12 cellular contexts compared by ENCODE assay signal in the genomic region with DNA sequence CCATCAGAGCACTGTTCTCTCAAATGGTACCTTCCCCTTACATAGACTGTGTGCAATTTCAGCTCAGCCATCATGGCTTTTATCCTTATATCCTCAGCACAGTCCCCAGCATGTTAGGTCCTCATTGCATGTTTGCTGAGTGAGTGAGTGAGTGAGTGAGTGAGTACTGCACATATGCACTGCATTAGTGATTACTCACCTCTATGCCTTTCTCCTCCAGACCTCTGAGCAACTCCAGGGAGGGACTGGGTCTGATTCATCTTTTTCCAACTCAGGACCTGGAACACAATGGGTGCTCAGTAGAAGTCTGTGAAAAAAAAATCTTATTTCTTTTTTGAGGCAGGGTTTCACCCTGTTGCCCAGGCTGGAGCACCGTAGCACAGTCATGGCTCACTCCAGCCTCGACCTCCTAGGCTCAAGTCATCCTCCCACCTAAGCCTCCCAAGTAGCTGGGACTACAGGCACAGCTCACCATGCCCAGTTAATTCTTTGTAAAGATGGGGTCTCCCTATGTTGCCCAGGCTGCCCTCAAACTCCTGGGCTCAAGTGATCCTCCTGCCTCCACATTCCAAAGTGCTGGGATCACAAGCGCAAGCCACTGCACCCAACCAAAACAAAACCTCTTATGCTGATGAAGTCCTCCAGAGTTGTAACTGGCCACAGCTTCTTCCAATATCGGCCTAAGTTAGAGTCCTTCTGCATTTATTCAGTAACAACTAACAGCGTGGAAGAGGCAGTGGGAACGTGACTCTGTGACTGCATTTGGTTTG. TPM values are rescaled to one million over a fixed set of nuclear protein-coding genes. Genes with fewer than 3 reads are reported as not detected.
DNase-seq lines count a peak whose midpoint lies in the region; FAIRE-seq and TF ChIP-seq lines count a peak whose summit lies in the region.
"Had no signal": no experiment of that assay in that cellular context is flagged by ENCODE, and none has a peak within 500 bp of the region (broad histone marks: within the 10 kb centered on the region; RNA-seq: fewer than 3 reads in every experiment).

No MANE protein-coding gene starts in this region.

- intact Hi-C loops in PC-9 (cut with micrococcal nuclease; ENCODE audit: unreplicated experiment) (no loop called here), endothelial cell of umbilical vein (cut with micrococcal nuclease) (no loop called here), sigmoid colon (cut with DNase I) (no loop called here)

- H3K4me3 ChIP-seq in PC-9 (no peak overlapping the region), endothelial cell of umbilical vein (replicated peaks in 1 of 3; ENCODE audit: insufficient read depth in 1 of 3, low read depth in 1 of 3, low read length in 3 of 3) (no peak overlapping the region), sigmoid colon (no peak overlapping the region)
- H3K4me3 ChIP-seq: ovary had no signal

- peak overlapping the region; percentile 64 for H3K4me2 ChIP-seq in PC-9
- H3K4me2 ChIP-seq in endothelial cell of umbilical vein (ENCODE audit: insufficient read depth, low read length) = no peak overlapping the region

- no TSS peak for BruUV-seq in PC-9 (replicated peaks; lab: Mats Ljungman, UMichigan)
- BruUV-seq in endothelial cell of umbilical vein (replicated peaks; lab: Mats Ljungman, UMichigan) = no TSS peak

- no peak overlapping the region for H2AFZ ChIP-seq in PC-9
- H2AFZ ChIP-seq in endothelial cell of umbilical vein (ENCODE audit: low read depth, low read length) = no peak overlapping the region

- peak; percentile 89 for DNase-seq in GM03348 (ENCODE audit: low spot score)
- peak; percentile 42 to 90 for DNase-seq in PC-9
- peak; percentile 20 for DNase-seq in endothelial cell of umbilical vein (ENCODE audit: low read depth, low spot score)
- DNase-seq in renal cortical epithelial cell (ENCODE audit: low read depth) = peak; percentile 96
- DNase-seq in HuH-7.5 (ENCODE audit: low spot score) = no peak
- no peak for DNase-seq in GM13977 (ENCODE audit: low spot score)
- DNase-seq in sigmoid colon = no peak
- no peak for DNase-seq in NK-92 treated with Interleukin-12 subunit alpha and Interleukin-12 subunit beta, amount 100 ng/mL, for 24 hours (lab: John Stamatoyannopoulos, UW)
- DNase-seq: activated T-cell treated with anti-CD3 and anti-CD28 coated beads, Interleukin-2, amount 50 U/mL, for 4 hours; NCI-H524 treated with DMSO at 0.1 percent for 48 hours; ovary had no signal

- no peak for TF ChIP-seq EP300 in sigmoid colon (IDR thresholded peaks at IDR 0.05)

- H3K9me2 ChIP-seq in PC-9 (ENCODE audit: insufficient read depth) = no peaks in the 10 kb centered on the region

- no peaks in the 10 kb centered on the region for H3K36me3 ChIP-seq in PC-9 (ENCODE audit: low read depth)
- H3K36me3 ChIP-seq in endothelial cell of umbilical vein (ENCODE audit: control insufficient read depth in 2 of 2, extremely low read depth in 1 of 2, insufficient read depth in 2 of 2, low read length in 2 of 2) = no peaks in the 10 kb centered on the region
- H3K36me3 ChIP-seq in sigmoid colon = no peaks in the 10 kb centered on the region
- H3K36me3 ChIP-seq: ovary had no signal

- TF ChIP-seq POLR2A in endothelial cell of umbilical vein (IDR thresholded peaks at IDR 0.05; ENCODE audit: low read depth, low read length) (no peak), sigmoid colon (IDR thresholded peaks at IDR 0.05) (no peak)

- H3K27me3 ChIP-seq in PC-9 (ENCODE audit: insufficient read depth, low read depth) (no peaks in the 10 kb centered on the region), endothelial cell of umbilical vein (ENCODE audit: control insufficient read depth in 2 of 2, insufficient read depth in 2 of 2, low read length in 2 of 2) (peaks cover 2 to 5% of the 10 kb centered on the region in 2 experiments), sigmoid colon (no peaks in the 10 kb centered on the region)
- H3K27me3 ChIP-seq: ovary had no signal

- H3K79me2 ChIP-seq in PC-9 (ENCODE audit: low read depth) (no peaks in the 10 kb centered on the region), endothelial cell of umbilical vein (ENCODE audit: control insufficient read depth, insufficient read depth, low read length) (no peaks in the 10 kb centered on the region)

- WGBS in sigmoid colon, 2 donors = 87 to 91% methylated on average over 6 of the region's 6 CpGs

- H3K9me1 ChIP-seq in endothelial cell of umbilical vein (replicated peaks; ENCODE audit: control insufficient read depth, extremely low read depth, insufficient read depth, low read length) = no peaks in the 10 kb centered on the region

- CTCF ChIA-PET in PC-9 (lab: Charles Lee) (interaction anchor here (0.6 kb wide), 1 partner anchor 421 kb away, joined by 8 read pairs; no protein-coding TSS in a partner anchor), endothelial cell of umbilical vein (lab: Charles Lee) (interaction anchor here (1.5 kb wide), 1 partner anchor 10 kb away, joined by 6 read pairs; no protein-coding TSS in a partner anchor)

- FAIRE-seq in endothelial cell of umbilical vein (lab: Jason Lieb, UNC) = no peak

- H4K20me1 ChIP-seq in PC-9 (ENCODE audit: insufficient read depth) (no peaks in the 10 kb centered on the region), endothelial cell of umbilical vein (replicated peaks; ENCODE audit: control insufficient read depth, extremely low read depth, insufficient read depth, low read length) (no peaks in the 10 kb centered on the region)

- no peak overlapping the region for H3K9ac ChIP-seq in endothelial cell of umbilical vein (replicated peaks; ENCODE audit: extremely low read depth, insufficient read depth, low read length)

- H3K9me3 ChIP-seq in PC-9 (ENCODE audit: insufficient read depth, low read depth) (no peaks in the 10 kb centered on the region), endothelial cell of umbilical vein (replicated peaks; ENCODE audit: control insufficient read depth, insufficient read depth, low read length) (no peaks in the 10 kb centered on the region), sigmoid colon (no peaks in the 10 kb centered on the region)
- H3K9me3 ChIP-seq: ovary had no signal

- H3K27ac ChIP-seq in PC-9 = peak overlapping the region; percentile 85
- no peak overlapping the region for H3K27ac ChIP-seq in endothelial cell of umbilical vein (ENCODE audit: insufficient read depth, low read depth, low read length)
- H3K27ac ChIP-seq in sigmoid colon = no peak overlapping the region
- H3K27ac ChIP-seq: ovary had no signal

- POLR2A ChIA-PET in PC-9 (lab: Charles Lee; ENCODE audit: unreplicated experiment) = interaction anchor here (1.0 kb wide), 1 partner anchor 14 kb away, joined by 4 read pairs; no protein-coding TSS in a partner anchor
- POLR2A ChIA-PET in endothelial cell of umbilical vein (lab: Charles Lee) = no interaction called here

- TF ChIP-seq CTCF in PC-9 (conservative IDR thresholded peaks at IDR 0.05) (no peak), endothelial cell of umbilical vein (IDR thresholded peaks at IDR 0.05; ENCODE audit: extremely low read depth in 1 of 2, insufficient read depth in 1 of 2, low read depth in 1 of 2, low read length in 2 of 2) (no peak), GM13977 (IDR thresholded peaks at IDR 0.05; ENCODE audit: extremely low read depth, insufficient read depth, missing control alignments) (no peak), sigmoid colon (IDR thresholded peaks at IDR 0.05) (no peak)

- H3K4me1 ChIP-seq in PC-9 (replicated peaks; ENCODE audit: insufficient read depth) (peaks cover 54% of the 10 kb centered on the region), endothelial cell of umbilical vein (ENCODE audit: control insufficient read depth, extremely low read depth, insufficient read depth, low read length) (peaks cover 2% of the 10 kb centered on the region), sigmoid colon (peaks cover 0 to 8% (median 0%) of the 10 kb centered on the region in 4 donors)

- H3F3A ChIP-seq in PC-9 (ENCODE audit: insufficient read depth, low read depth) = peaks cover 21% of the 10 kb centered on the region

- in situ Hi-C loops in GM13977 (cut with MboI; ENCODE audit: low pct_unique_long_range_greater_than_20kb, low sequenced_read_pairs, unreplicated experiment) = no loop called here

- dilution Hi-C loops in endothelial cell of umbilical vein (cut with MboI; ENCODE audit: extremely low pct_ligation_motif_present, low sequenced_read_pairs) = no loop called here

RNA-seq across cellular contexts. Expression of gene RNU5D-1, which starts 23.7 kb away (rescaled TPM):
- total RNA-seq in PC-9 (2021) = not detected in 2 replicates
- not detected in 2 replicates for total RNA-seq in endothelial cell of umbilical vein
- polyA plus RNA-seq in endothelial cell of umbilical vein = not detected in 2 replicates
- polyA plus RNA-seq in endothelial cell of umbilical vein (2011; cell fraction: cytosol; rRNA removed) = not detected in 2 replicates
- under 0.01 TPM in 1 of 2 replicates, not detected in the other for polyA plus RNA-seq in endothelial cell of umbilical vein (2011; cell fraction: nucleus; rRNA removed)
- polyA plus RNA-seq in endothelial cell of umbilical vein (2012) = not detected in 2 replicates
- polyA minus RNA-seq in endothelial cell of umbilical vein = under 0.01 TPM in 2 replicates
- polyA minus RNA-seq in endothelial cell of umbilical vein (2011; cell fraction: cytosol; rRNA and poly(A)+ RNA removed) = 827 TPM
- under 0.01 TPM in 2 replicates for polyA minus RNA-seq in endothelial cell of umbilical vein (2011; cell fraction: nucleus; rRNA and poly(A)+ RNA removed)
- not detected in 2 replicates for total RNA-seq in renal cortical epithelial cell
- total RNA-seq in sigmoid colon = not detected
- polyA plus RNA-seq in sigmoid colon = not detected
- total RNA-seq: activated T-cell treated with anti-CD3 and anti-CD28 coated beads, Interleukin-2, amount 50 U/mL, for 4 hours; G401; ovary had no signal
- polyA plus RNA-seq: ovary had no signal

RNA-seq across cellular contexts. Expression of gene KIF2C, which starts 32.3 kb away (rescaled TPM):
- 103 and 119 TPM in 2 replicates for total RNA-seq in PC-9 (2021)
- total RNA-seq in endothelial cell of umbilical vein = 44.3 and 53.7 TPM in 2 replicates
- polyA plus RNA-seq in endothelial cell of umbilical vein = 20.7 and 27.1 TPM in 2 replicates
- 34.6 and 38.3 TPM in 2 replicates for polyA plus RNA-seq in endothelial cell of umbilical vein (2011; cell fraction: cytosol; rRNA removed)
- polyA plus RNA-seq in endothelial cell of umbilical vein (2011; cell fraction: nucleus; rRNA removed) = 62.1 and 84.1 TPM in 2 replicates
- 12.8 and 33.8 TPM in 2 replicates for polyA plus RNA-seq in endothelial cell of umbilical vein (2012)
- 29.5 and 34.5 TPM in 2 replicates for polyA minus RNA-seq in endothelial cell of umbilical vein
- polyA minus RNA-seq in endothelial cell of umbilical vein (2011; cell fraction: cytosol; rRNA and poly(A)+ RNA removed) = 54.4 TPM
- 13.9 and 23.8 TPM in 2 replicates for polyA minus RNA-seq in endothelial cell of umbilical vein (2011; cell fraction: nucleus; rRNA and poly(A)+ RNA removed)
- total RNA-seq in renal cortical epithelial cell = 0.94 and 15.5 TPM in 2 replicates
- total RNA-seq in sigmoid colon = 1 to 10 TPM in 2 of 4 donors, under 1 TPM in 2; 0.36 to 2.0 (median 1.2) TPM
- 10 to 100 TPM in 1 of 3 donors, 1 to 10 TPM in 1, under 1 TPM in 1; 0.60 to 16.2 (median 3.9) TPM for polyA plus RNA-seq in sigmoid colon

RNA-seq across cellular contexts. Expression of gene ARMH1, which starts 32.8 kb away (rescaled TPM):
- total RNA-seq in PC-9 (2021) (16.3 and 16.9 TPM in 2 replicates), endothelial cell of umbilical vein (not detected in 2 replicates), renal cortical epithelial cell (6.7 TPM in 1 of 2 replicates, not detected in the other), sigmoid colon (1 to 10 TPM in 2 of 4 donors, under 1 TPM in 1, not detected in 1; 0.33 to 1.5 (median 1.1) TPM)
- polyA plus RNA-seq in endothelial cell of umbilical vein (0.17 and 0.48 TPM in 2 replicates), sigmoid colon (10 to 100 TPM in 1 of 3 donors, not detected in 2; 23.0 TPM)
- not detected in 2 replicates for polyA plus RNA-seq in endothelial cell of umbilical vein (2011; cell fraction: cytosol; rRNA removed)
- 0.92 and 3.2 TPM in 2 replicates for polyA plus RNA-seq in endothelial cell of umbilical vein (2011; cell fraction: nucleus; rRNA removed)
- polyA plus RNA-seq in endothelial cell of umbilical vein (2012) = not detected in 2 replicates
- 0.45 TPM in 1 of 2 replicates, not detected in the other for polyA minus RNA-seq in endothelial cell of umbilical vein
- polyA minus RNA-seq in endothelial cell of umbilical vein (2011; cell fraction: cytosol; rRNA and poly(A)+ RNA removed) = 1.4 TPM
- polyA minus RNA-seq in endothelial cell of umbilical vein (2011; cell fraction: nucleus; rRNA and poly(A)+ RNA removed) = not detected in 2 replicates
- total RNA-seq: G401 had no signal

RNA-seq across cellular contexts. Expression of gene TMEM53, which starts 33.0 kb away (rescaled TPM):
- total RNA-seq in PC-9 (2021) (33.2 and 36.1 TPM in 2 replicates), endothelial cell of umbilical vein (5.3 and 5.7 TPM in 2 replicates), renal cortical epithelial cell (8.4 and 8.9 TPM in 2 replicates), sigmoid colon (1 to 10 TPM; 1.7 to 5.6 (median 4.5) TPM)
- polyA plus RNA-seq in endothelial cell of umbilical vein (16.5 and 24.7 TPM in 2 replicates), sigmoid colon (10 to 100 TPM; 17.1 to 29.7 (median 19.8) TPM)
- polyA plus RNA-seq in endothelial cell of umbilical vein (2011; cell fraction: cytosol; rRNA removed) = 7.4 and 8.7 TPM in 2 replicates
- polyA plus RNA-seq in endothelial cell of umbilical vein (2011; cell fraction: nucleus; rRNA removed) = 3.3 and 3.9 TPM in 2 replicates
- 3.5 and 5.3 TPM in 2 replicates for polyA plus RNA-seq in endothelial cell of umbilical vein (2012)
- 6.2 and 8.2 TPM in 2 replicates for polyA minus RNA-seq in endothelial cell of umbilical vein
- 11.6 TPM for polyA minus RNA-seq in endothelial cell of umbilical vein (2011; cell fraction: cytosol; rRNA and poly(A)+ RNA removed)
- polyA minus RNA-seq in endothelial cell of umbilical vein (2011; cell fraction: nucleus; rRNA and poly(A)+ RNA removed) = 1.5 and 1.8 TPM in 2 replicates

Comparison
In these comparisons a context has a peak if more than half of its experiments do, and no peak if none do; other contexts are left out.
1. DNase-seq: peak in GM03348 (single experiment), PC-9 (2 of 2), endothelial cell of umbilical vein (single experiment) and renal cortical epithelial cell (single experiment); none in HuH-7.5 (single experiment), GM13977 (single experiment), sigmoid colon (single experiment) and NK-92 treated with Interleukin-12 subunit alpha and Interleukin-12 subunit beta, amount 100 ng/mL, for 24 hours (single experiment).